ENCODE assay signal across 9 cellular contexts in the genomic region with DNA sequence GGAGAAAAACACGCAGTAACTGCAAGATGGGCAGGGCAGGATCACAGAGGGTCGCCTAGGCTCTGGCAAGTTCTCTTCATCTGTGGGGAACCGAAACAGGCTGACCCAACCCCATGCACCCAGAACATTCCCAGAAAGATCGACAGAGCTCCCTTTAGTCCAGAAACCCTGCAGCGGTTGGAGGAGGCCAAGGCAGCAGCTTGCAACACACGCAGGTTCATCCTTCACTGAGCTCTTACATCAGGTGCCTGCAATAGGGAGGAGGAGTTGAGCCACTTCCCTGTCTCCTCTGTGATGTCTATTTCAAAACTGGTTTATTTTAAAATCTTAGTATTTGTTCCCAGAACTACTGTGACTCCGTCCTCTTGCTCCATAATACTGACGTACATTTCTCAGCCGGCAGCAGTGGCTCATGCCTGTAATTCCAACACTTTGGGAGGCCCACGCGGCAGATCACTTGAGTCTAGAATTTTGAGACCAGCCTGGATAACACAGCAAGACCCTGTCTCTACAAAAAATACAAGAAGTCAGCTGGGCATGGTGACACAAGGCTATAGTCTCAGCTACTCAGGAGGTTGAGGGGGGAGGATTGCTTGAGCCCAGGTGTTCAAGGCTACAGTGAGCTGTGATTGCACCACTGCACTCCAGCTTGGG. TPM values are rescaled to one million over a fixed set of nuclear protein-coding genes. Genes with fewer than 3 reads are reported as not detected.
DNase-seq lines count a peak whose midpoint lies in the region; ATAC-seq and TF ChIP-seq lines count a peak whose summit lies in the region.
"Had no signal": no experiment of that assay in that cellular context is flagged by ENCODE, and none has a peak within 500 bp of the region (broad histone marks: within the 10 kb centered on the region; RNA-seq: fewer than 3 reads in every experiment).

No MANE protein-coding gene starts in this region.

- H3K36me3 ChIP-seq in duodenal mucosa (ENCODE audit: control insufficient read depth in 1 of 2, insufficient read depth in 2 of 2, low read length in 2 of 2) (no peaks in the 10 kb centered on the region), mucosa of descending colon (ENCODE audit: low read depth) (no peaks in the 10 kb centered on the region), tibial artery (no peaks in the 10 kb centered on the region)

- no peak for TF ChIP-seq CTCF in NB4 (IDR thresholded peaks at IDR 0.05; ENCODE audit: low read depth, low read length)
- no peak for TF ChIP-seq CTCF in mucosa of descending colon (IDR thresholded peaks at IDR 0.05)
- no peak for TF ChIP-seq CTCF in tibial artery (IDR thresholded peaks at IDR 0.05)
- TF ChIP-seq CTCF in progenitor cell of endocrine pancreas (IDR thresholded peaks at IDR 0.05; ENCODE audit: unreplicated experiment), result no peak

- H3K27me3 ChIP-seq in duodenal mucosa (ENCODE audit: control insufficient read depth in 1 of 2, insufficient read depth in 2 of 2, low read length in 2 of 2), result no peaks in the 10 kb centered on the region
- H3K27me3 ChIP-seq in tibial artery, result no peaks in the 10 kb centered on the region

- no peak overlapping the region for H3K9ac ChIP-seq in duodenal mucosa (ENCODE audit: low read depth in 1 of 2, low read length in 2 of 2)

- DNase-seq in NB4 (ENCODE audit: low read depth) (peak; percentile 92), mucosa of descending colon (no peak), tibial artery (peak; percentile 76 to 86), mesenteric fat pad (ENCODE audit: low spot score) (no peak), progenitor cell of endocrine pancreas (ENCODE audit: low spot score, unreplicated experiment) (no peak), NCI-H146 (lab: John Stamatoyannopoulos, UW) (no peak)
- no peak for DNase-seq in effector CD8-positive, alpha-beta T cell (lab: John Stamatoyannopoulos, UW)

- H3K27ac Mint-ChIP-seq in progenitor cell of endocrine pancreas, result no peak overlapping the region
- H3K27ac Mint-ChIP-seq: T-helper 1 cell treated with Interleukin-12 subunit alpha and Interleukin-12 subunit beta and Interleukin-4 antibody, amounts not matched to agents 30 μg/mL and 1 μg/mL, for 36 hours had no signal

- ATAC-seq in mucosa of descending colon, result peak; percentile 18

- H3K4me1 ChIP-seq in duodenal mucosa (ENCODE audit: control insufficient read depth in 1 of 2, insufficient read depth in 2 of 2, low read length in 2 of 2) (peaks cover 0 to 5% of the 10 kb centered on the region in 2 donors), mucosa of descending colon (ENCODE audit: low read depth) (peaks cover 9% of the 10 kb centered on the region), tibial artery (peaks cover 0 to 26% (median 7%) of the 10 kb centered on the region in 4 donors)

- peak overlapping the region; percentile 48 for H3K27ac ChIP-seq in duodenal mucosa (ENCODE audit: low read depth, low read length)
- peak overlapping the region; percentile 79 to 86 for H3K27ac ChIP-seq in tibial artery

- H3K4me3 ChIP-seq in NB4 (ENCODE audit: low read depth, low read length) (peak overlapping the region; percentile 84), duodenal mucosa (ENCODE audit: low read depth in 1 of 2, low read length in 2 of 2) (no peak overlapping the region), mucosa of descending colon (no peak overlapping the region), tibial artery (no peak overlapping the region)

- H3K4me1 Mint-ChIP-seq in progenitor cell of endocrine pancreas (ENCODE audit: low read depth), result peaks cover 1% of the 10 kb centered on the region

- TF ChIP-seq POLR2A in NB4 (IDR thresholded peaks at IDR 0.05; ENCODE audit: extremely low read depth, insufficient read length), result no peak

- no peaks in the 10 kb centered on the region for H3K9me3 Mint-ChIP-seq in progenitor cell of endocrine pancreas (ENCODE audit: low read depth)

- intact Hi-C loops in mucosa of descending colon (cut with DNase I, micrococcal nuclease) (no loop called here), tibial artery (cut with DNase I; ENCODE audit: low total_unique reads) (no loop called here)

- no peak overlapping the region for H3K4me3 Mint-ChIP-seq in progenitor cell of endocrine pancreas (ENCODE audit: low read depth)
- H3K4me3 Mint-ChIP-seq: T-helper 1 cell treated with Interleukin-12 subunit alpha and Interleukin-12 subunit beta and Interleukin-4 antibody, amounts not matched to agents 30 μg/mL and 1 μg/mL, for 36 hours had no signal

- no peaks in the 10 kb centered on the region for H3K36me3 Mint-ChIP-seq in progenitor cell of endocrine pancreas (ENCODE audit: insufficient read depth)

- H3K9me3 ChIP-seq in duodenal mucosa (ENCODE audit: control insufficient read depth in 1 of 2, low read length in 2 of 2) (peaks cover 0 to 2% of the 10 kb centered on the region in 2 donors), mucosa of descending colon (no peaks in the 10 kb centered on the region), tibial artery (no peaks in the 10 kb centered on the region)

- H3K27me3 Mint-ChIP-seq in progenitor cell of endocrine pancreas, result peaks cover 4% of the 10 kb centered on the region

RNA-seq across cellular contexts. Expression of gene SLC11A1, which starts 11.5 kb away (rescaled TPM):
- total RNA-seq in mucosa of descending colon, result 1 to 10 TPM; 1.2 to 7.8 (median 5.3) TPM
- 122 TPM for total RNA-seq in mesenteric fat pad
- total RNA-seq in progenitor cell of endocrine pancreas, result 0.33 and 0.34 TPM in 2 replicates

RNA-seq across cellular contexts. Expression of gene CATIP, which starts 13.9 kb away (rescaled TPM):
- total RNA-seq in mucosa of descending colon (not detected), mesenteric fat pad (not detected), progenitor cell of endocrine pancreas (3.3 and 3.8 TPM in 2 replicates)

RNA-seq across cellular contexts. Expression of gene CTDSP1, which starts 29.1 kb away (rescaled TPM):
- 100 to 1,000 TPM; 142 to 221 (median 165) TPM for total RNA-seq in mucosa of descending colon
- 123 TPM for total RNA-seq in mesenteric fat pad
- 102 and 108 TPM in 2 replicates for total RNA-seq in progenitor cell of endocrine pancreas

RNA-seq across cellular contexts. Expression of gene VIL1, which starts 48.4 kb away (rescaled TPM):
- total RNA-seq in mucosa of descending colon (100 to 1,000 TPM; 194 to 550 (median 341) TPM), mesenteric fat pad (0.55 TPM), progenitor cell of endocrine pancreas (281 and 305 TPM in 2 replicates)

Comparison
In these comparisons a context has a peak if more than half of its experiments do, and no peak if none do; other contexts are left out.
1. DNase-seq: peak in NB4 (single experiment) and tibial artery (2 of 2); none in mucosa of descending colon (0 of 3), effector CD8-positive, alpha-beta T cell (single experiment), mesenteric fat pad (single experiment), progenitor cell of endocrine pancreas (single experiment) and NCI-H146 (single experiment).
2. RNA of gene SLC11A1, which starts 11.5 kb away (total RNA-seq): 122 TPM in mesenteric fat pad (single experiment); 1.2 to 7.8 TPM in mucosa of descending colon and 0.33 to 0.34 TPM in progenitor cell of endocrine pancreas; every median in the first group is over 10 times any median in the second.